ENCODE assay signal across 10 cellular contexts in the genomic region with DNA sequence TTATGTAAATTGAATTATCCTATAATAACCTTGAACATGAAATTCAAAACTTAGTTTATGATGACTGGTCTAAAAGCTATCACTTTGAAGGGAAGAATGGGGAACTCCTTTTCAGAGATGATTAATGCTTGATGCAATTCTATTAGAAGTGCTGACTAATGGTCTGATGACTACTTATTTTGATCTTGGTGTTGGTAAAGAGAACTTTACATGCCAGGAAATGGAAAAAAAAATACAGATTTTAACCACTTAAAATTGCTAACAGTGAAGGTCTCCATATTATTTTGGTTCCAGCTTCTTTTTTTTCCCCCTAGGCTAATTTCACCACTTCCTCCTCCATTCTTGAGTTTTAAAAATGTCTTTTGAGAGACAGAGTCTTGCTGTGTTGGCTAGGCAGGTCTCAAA. TPM values are rescaled to one million over a fixed set of nuclear protein-coding genes. Genes with fewer than 3 reads are reported as not detected.
DNase-seq lines count a peak whose midpoint lies in the region; ATAC-seq and TF ChIP-seq lines count a peak whose summit lies in the region.
"Had no signal": no experiment of that assay in that cellular context is flagged by ENCODE, and none has a peak within 500 bp of the region (broad histone marks: within the 10 kb centered on the region; RNA-seq: fewer than 3 reads in every experiment).

No MANE protein-coding gene starts in this region.

- no peaks in the 10 kb centered on the region for H3K27me3 ChIP-seq in skeletal muscle satellite cell (ENCODE audit: control insufficient read depth, insufficient read depth, low read length)

- TF ChIP-seq CTCF in RWPE1 (conservative IDR thresholded peaks at IDR 0.05; ENCODE audit: low read depth) = no peak

- peak overlapping the region; percentile 51 for H3K4me2 ChIP-seq in skeletal muscle satellite cell (ENCODE audit: low read length)

- CTCF ChIA-PET in RWPE1 (lab: Yijun Ruan, JAX) = interaction anchor here (0.7 kb wide), 1 partner anchor 27 kb away, joined by 4 read pairs; no protein-coding TSS in a partner anchor

- DNase-seq in DMS53 (lab: John Stamatoyannopoulos, UW) = peak; percentile 30
- no peak for DNase-seq in DMS53 treated with DMSO at 0.1 percent for 48 hours (lab: John Stamatoyannopoulos, UW; ENCODE audit: unreplicated experiment)
- DNase-seq in RWPE1 (ENCODE audit: low spot score) = peak; percentile 64
- peak; percentile 51 for DNase-seq in epithelial cell of prostate (ENCODE audit: low read depth, low spot score)
- DNase-seq in epidermal melanocyte (ENCODE audit: insufficient read length, low spot score) = no peak
- DNase-seq: NCI-H1694 treated with DMSO at 0.1 percent for 48 hours had no signal

- H3K36me3 ChIP-seq in skeletal muscle satellite cell (ENCODE audit: insufficient read depth, low read length) = no peaks in the 10 kb centered on the region

- H3K4me3 ChIP-seq in skeletal muscle satellite cell (ENCODE audit: low read length) = no peak overlapping the region

- POLR2A ChIA-PET in RWPE1 (lab: Yijun Ruan, JAX; ENCODE audit: low non-redundant PET) = no interaction called here

- no peak overlapping the region for H3K27ac ChIP-seq in RWPE1
- peak overlapping the region; percentile 90 for H3K27ac ChIP-seq in epithelial cell of prostate
- H3K27ac ChIP-seq: 22Rv1 had no signal

- no peak for ATAC-seq in HG03469 (IDR thresholded peaks at IDR 0.05; ENCODE audit: unreplicated experiment)
- no peak for ATAC-seq in GM19467 (IDR thresholded peaks at IDR 0.05; ENCODE audit: unreplicated experiment)

- H3K9me3 ChIP-seq in skeletal muscle satellite cell (replicated peaks; ENCODE audit: low read length) = no peaks in the 10 kb centered on the region

- H3K4me1 ChIP-seq in skeletal muscle satellite cell (ENCODE audit: control insufficient read depth, insufficient read depth, low read length) = peaks cover 44% of the 10 kb centered on the region

- H3K9ac ChIP-seq in skeletal muscle satellite cell (ENCODE audit: low read depth, low read length) = peak overlapping the region; percentile 59

RNA-seq across cellular contexts. Expression of a gene that starts 22.9 kb away (rescaled TPM):
- 0.44 and 1.3 TPM in 2 replicates for total RNA-seq in skeletal muscle satellite cell (2012; rRNA removed)

Comparison
In these comparisons a context has a peak if more than half of its experiments do, and no peak if none do; other contexts are left out.
1. DNase-seq: peak in DMS53 (single experiment), RWPE1 (single experiment) and epithelial cell of prostate (single experiment); none in DMS53 treated with DMSO at 0.1 percent for 48 hours (single experiment) and epidermal melanocyte (single experiment).